Comparison of ENCODE assay signal across 12 cellular contexts in the genomic region with DNA sequence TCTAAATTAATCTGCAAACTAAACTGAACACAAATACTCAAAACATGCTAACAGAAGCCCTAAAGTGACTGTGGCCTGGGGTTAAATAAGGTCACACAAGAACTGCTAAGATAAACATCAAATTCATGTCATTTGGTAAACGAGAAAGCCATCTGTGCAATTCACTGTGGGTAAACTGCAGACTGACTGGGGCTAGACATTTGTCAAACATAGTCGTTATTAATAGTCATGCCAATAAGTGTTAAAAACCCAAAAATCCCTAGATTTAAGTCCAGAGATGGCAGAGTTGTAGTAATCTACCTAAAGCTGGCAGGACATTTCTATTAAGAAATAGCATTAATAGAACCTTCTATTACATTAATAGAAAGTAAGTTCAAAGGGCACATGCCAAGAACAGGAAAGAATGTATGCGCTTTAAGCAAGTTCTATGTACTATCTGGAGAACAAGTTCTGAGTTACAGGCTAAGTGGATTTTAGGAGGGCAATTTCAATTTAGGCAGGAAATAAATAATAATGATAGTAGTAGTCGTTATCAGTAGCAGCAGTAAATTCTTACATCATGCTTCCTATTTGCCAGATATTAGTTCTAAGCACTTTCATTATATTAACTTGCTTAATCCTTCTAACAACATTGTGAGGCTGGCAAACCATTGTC. TPM values are rescaled to one million over a fixed set of nuclear protein-coding genes. Genes with fewer than 3 reads are reported as not detected.
DNase-seq lines count a peak whose midpoint lies in the region; ATAC-seq and TF ChIP-seq lines count a peak whose summit lies in the region.
"Had no signal": no experiment of that assay in that cellular context is flagged by ENCODE, and none has a peak within 500 bp of the region (broad histone marks: within the 10 kb centered on the region; RNA-seq: fewer than 3 reads in every experiment).

No MANE protein-coding gene starts in this region.

- H3K9me2 ChIP-seq in Karpas-422 (replicated peaks; ENCODE audit: insufficient read depth, low read length), result no peaks in the 10 kb centered on the region

- no peak for TF ChIP-seq CTCF in lower lobe of right lung (IDR thresholded peaks at IDR 0.05)

- H3K27me3 Mint-ChIP-seq in T-helper 17 cell, result no peaks in the 10 kb centered on the region

- no peak overlapping the region for H2AFZ ChIP-seq in Karpas-422 (ENCODE audit: low read length)

- DNase-seq in DMS 273 treated with DMSO at 0.1 percent for 48 hours (lab: John Stamatoyannopoulos, UW) (peak; percentile 80), T-helper 17 cell (no peak), lower lobe of right lung (no peak), Karpas-422 (no peak), NCI-H2196 (lab: John Stamatoyannopoulos, UW; ENCODE audit: unreplicated experiment) (no peak), mucosa of gallbladder (ENCODE audit: low spot score) (no peak), HCEC 1CT (no peak)
- DNase-seq: foreskin keratinocyte; stimulated activated CD4-positive, alpha-beta T cell treated with anti-CD3 and anti-CD28 coated beads, Interleukin-2, amount 100 ng/mL, for 24 hours had no signal

- H4K20me1 ChIP-seq in Karpas-422 (ENCODE audit: insufficient read depth, low read depth, low read length), result no peaks in the 10 kb centered on the region

- no peak overlapping the region for H3K4me2 ChIP-seq in Karpas-422 (ENCODE audit: low read depth, low read length, poor library complexity, severe bottlenecking)

- no peak overlapping the region for H3K9ac ChIP-seq in Karpas-422 (ENCODE audit: low read length)

- ATAC-seq in HG02571 (IDR thresholded peaks at IDR 0.05; ENCODE audit: unreplicated experiment), result peak; percentile 41
- peak; percentile 78 for ATAC-seq in T-helper 17 cell
- no peak for ATAC-seq in lower lobe of right lung
- ATAC-seq: foreskin keratinocyte had no signal

- peaks cover 36% of the 10 kb centered on the region for H3K4me1 Mint-ChIP-seq in T-helper 17 cell

- H3K36me3 ChIP-seq in lower lobe of right lung (no peaks in the 10 kb centered on the region), Karpas-422 (ENCODE audit: insufficient read depth, low read length) (peaks cover 19% of the 10 kb centered on the region; the same call in 1 of the 2 replicates)
- H3K36me3 ChIP-seq: ascending aorta, vagina had no signal

- H3K27ac ChIP-seq in lower lobe of right lung, result peak overlapping the region; percentile 8
- H3K27ac ChIP-seq in Karpas-422 (ENCODE audit: low read length), result no peak overlapping the region
- H3K27ac ChIP-seq: ascending aorta, foreskin keratinocyte, vagina had no signal

- intact Hi-C loops in lower lobe of right lung (cut with DNase I), result no loop called here

- H3K4me3 Mint-ChIP-seq in T-helper 17 cell, result peak overlapping the region; percentile 71

- no peaks in the 10 kb centered on the region for H3K27me3 ChIP-seq in lower lobe of right lung (ENCODE audit: low read depth)
- no peaks in the 10 kb centered on the region for H3K27me3 ChIP-seq in Karpas-422 (ENCODE audit: low read length)
- H3K27me3 ChIP-seq: ascending aorta, foreskin keratinocyte, vagina had no signal

- no peaks in the 10 kb centered on the region for H3K9me3 ChIP-seq in T-helper 17 cell (ENCODE audit: control insufficient read depth, low read length, poor library complexity, severe bottlenecking)
- no peaks in the 10 kb centered on the region for H3K9me3 ChIP-seq in lower lobe of right lung
- H3K9me3 ChIP-seq in Karpas-422 (ENCODE audit: low read length), result no peaks in the 10 kb centered on the region
- H3K9me3 ChIP-seq: ascending aorta, vagina had no signal

- peak overlapping the region; percentile 94 for H3K27ac Mint-ChIP-seq in T-helper 17 cell

- peaks cover 76% of the 10 kb centered on the region for H3K79me2 ChIP-seq in Karpas-422 (ENCODE audit: low read length)

- no peaks in the 10 kb centered on the region for H3K36me3 Mint-ChIP-seq in T-helper 17 cell (ENCODE audit: low read depth)

- H3K4me3 ChIP-seq in lower lobe of right lung (no peak overlapping the region), Karpas-422 (ENCODE audit: low read length) (no peak overlapping the region)
- H3K4me3 ChIP-seq: ascending aorta, vagina had no signal

- peaks cover 32% of the 10 kb centered on the region for H3K4me1 ChIP-seq in lower lobe of right lung
- peaks cover 28% of the 10 kb centered on the region for H3K4me1 ChIP-seq in Karpas-422 (ENCODE audit: low read length)

RNA-seq across cellular contexts. Expression of gene EDEM3, which starts 8.6 kb away (rescaled TPM):
- 10 to 100 TPM; 25.8 to 40.4 TPM for total RNA-seq in T-helper 17 cell
- total RNA-seq in lower lobe of right lung, result 45.5 TPM
- 28.9 and 49.7 TPM in 2 replicates for total RNA-seq in Karpas-422 (2014; rRNA removed; shearing (Covaris generic); ENCODE audit: low replicate concordance)
- total RNA-seq in mucosa of gallbladder, result 40.5 TPM

Comparison
In these comparisons a context has a peak if more than half of its experiments do, and no peak if none do; other contexts are left out.
1. ATAC-seq: peak in HG02571 (single experiment) and T-helper 17 cell (single experiment); none in lower lobe of right lung (0 of 2).